Comparison of ENCODE assay signal across 14 cellular contexts in genomic region chr21:31111093-31111492, GRCh38.
"Had no signal": no experiment of that assay in that cellular context is flagged by ENCODE, and none has a peak within 500 bp of the region (broad histone marks: within the 10 kb centered on the region; RNA-seq: fewer than 3 reads in every experiment).

No MANE protein-coding gene starts in this region.

- H3K79me2 ChIP-seq: parathyroid adenoma had no signal

- H3K9ac ChIP-seq: parathyroid adenoma had no signal

- H3K4me3 ChIP-seq: transverse colon, uterus had no signal

- H3K4me1 ChIP-seq: parathyroid adenoma, transverse colon, uterus had no signal

- ATAC-seq: effector memory CD8-positive, alpha-beta T cell; naive thymus-derived CD8-positive, alpha-beta T cell; stimulated activated naive CD8-positive, alpha-beta T cell treated with anti-CD3 and anti-CD28 coated beads, Interleukin-15, Interleukin-2, amounts not matched to agents 100 U/mL and 50 U/mL, for 24 hours had no signal

- H3K9me3 ChIP-seq: neutrophil, transverse colon, uterus had no signal

- DNase-seq: activated CD4-positive, alpha-beta T cell treated with anti-CD3 and anti-CD28 coated beads, Interleukin-2, amount 50 U/mL, for 4 hours; activated gamma-delta T cell treated with Interleukin-2 at 50 U/mL for 16 hours; brain microvascular endothelial cell; dermis blood vessel endothelial cell; effector memory CD8-positive, alpha-beta T cell; mesendoderm; naive thymus-derived CD8-positive, alpha-beta T cell; stimulated activated CD4-positive, alpha-beta T cell treated with anti-CD3 and anti-CD28 coated beads, Interleukin-2, amount 100 ng/mL, for 24 hours; stimulated activated naive CD8-positive, alpha-beta T cell treated with anti-CD3 and anti-CD28 coated beads, Interleukin-15, Interleukin-2, amounts not matched to agents 100 U/mL and 50 U/mL, for 24 hours; transverse colon; uterus; WERI-Rb-1 had no signal

- H3K27ac ChIP-seq: brain microvascular endothelial cell, neutrophil, parathyroid adenoma, transverse colon, uterus, WERI-Rb-1 had no signal

- H3K36me3 ChIP-seq: brain microvascular endothelial cell, neutrophil, transverse colon, uterus, WERI-Rb-1 had no signal

- H3K27me3 ChIP-seq: brain microvascular endothelial cell, neutrophil, transverse colon, uterus had no signal

- H2AFZ ChIP-seq: parathyroid adenoma had no signal
